ENCODE assay signal across 8 cellular contexts in genomic region chr9:104968025-104968982, GRCh38. TPM values are rescaled to one million over a fixed set of nuclear protein-coding genes. Genes with fewer than 3 reads are reported as not detected.
A peak's percentile ranks its signal among the peaks of the same experiment; 100 is the strongest.
DNase-seq lines count a peak whose midpoint lies in the region; ATAC-seq and TF ChIP-seq lines count a peak whose summit lies in the region.

No MANE protein-coding gene starts in this region.

- CTCF ChIA-PET in PC-9 (lab: Charles Lee): interaction anchor here (0.6 kb wide), 2 partner anchors 105 to 191 kb away, joined by 3 to 5 read pairs; no protein-coding TSS in a partner anchor

- H4K20me1 ChIP-seq in PC-9 (ENCODE audit: insufficient read depth): no peaks in the 10 kb centered on the region

- H3K27me3 ChIP-seq in PC-9 (ENCODE audit: insufficient read depth, low read depth) (no peaks in the 10 kb centered on the region), muscle layer of duodenum (ENCODE audit: low read depth, low read length) (no peaks in the 10 kb centered on the region)

- no peak for TF ChIP-seq CTCF in PC-9 (conservative IDR thresholded peaks at IDR 0.05)

- peak; percentile 66 for DNase-seq in DMS114 treated with DMSO at 0.1 percent for 48 hours (lab: John Stamatoyannopoulos, UW; ENCODE audit: unreplicated experiment)
- peak; percentile 87 for DNase-seq in Jurkat, Clone E6-1 (ENCODE audit: low read depth, low spot score)
- DNase-seq in PC-9: peak; percentile 74 to 91
- peak; percentile 93 to 94 for DNase-seq in activated T-cell treated with anti-CD3 and anti-CD28 coated beads, Interleukin-2, amount 50 U/mL, for 48 hours
- DNase-seq in stimulated activated CD8-positive, alpha-beta memory T cell treated with anti-CD3 and anti-CD28 coated beads, Interleukin-7, amount 100 ng/mL, for 1 hour (ENCODE audit: low read depth in 2 of 2): peak; percentile 61 to 74

- no peaks in the 10 kb centered on the region for H3K9me3 ChIP-seq in PC-9 (ENCODE audit: insufficient read depth, low read depth)
- no peaks in the 10 kb centered on the region for H3K9me3 ChIP-seq in muscle layer of duodenum (ENCODE audit: control insufficient read depth in 1 of 2, low read length in 2 of 2)

- intact Hi-C loops in PC-9 (cut with micrococcal nuclease; ENCODE audit: unreplicated experiment): loop anchor here (1.0 to 10.0 kb wide), 3 partner anchors 23 to 276 kb away; partner anchors contain the start of genes ABCA1 and SLC44A1

- no peaks in the 10 kb centered on the region for H3K79me2 ChIP-seq in PC-9 (ENCODE audit: low read depth)

- peak overlapping the region; percentile 94 for H2AFZ ChIP-seq in PC-9

- H3K4me2 ChIP-seq in PC-9: peak overlapping the region; percentile 85

- H3K36me3 ChIP-seq in PC-9 (ENCODE audit: low read depth) (no peaks in the 10 kb centered on the region), muscle layer of duodenum (ENCODE audit: control insufficient read depth in 1 of 2, insufficient read depth in 2 of 2, low read length in 2 of 2) (peaks cover 0 to 4% of the 10 kb centered on the region in 2 donors)

- POLR2A ChIA-PET in PC-9 (lab: Charles Lee; ENCODE audit: unreplicated experiment): interaction anchor here (0.6 to 0.7 kb wide), 3 partner anchors 38 to 42 kb away, joined by 4 read pairs; no protein-coding TSS in a partner anchor

- H3K9me2 ChIP-seq in PC-9 (ENCODE audit: insufficient read depth): no peaks in the 10 kb centered on the region

- H3K27ac ChIP-seq in PC-9 (peak overlapping the region; percentile 85), muscle layer of duodenum (ENCODE audit: low read length) (peak overlapping the region; percentile 89)

- peaks cover 14% of the 10 kb centered on the region for H3F3A ChIP-seq in PC-9 (ENCODE audit: insufficient read depth, low read depth)

- peak overlapping the region; percentile 82 for H3K4me3 ChIP-seq in Jurkat, Clone E6-1 (ENCODE audit: low read length)
- H3K4me3 ChIP-seq in PC-9: peak overlapping the region; percentile 99
- peak overlapping the region; percentile 84 to 90 for H3K4me3 ChIP-seq in muscle layer of duodenum (ENCODE audit: low read depth in 1 of 2, low read length in 2 of 2)

- ATAC-seq in GM21717 (IDR thresholded peaks at IDR 0.05; ENCODE audit: unreplicated experiment): peak; percentile 98
- ATAC-seq in esophagus mucosa: peak; percentile 93

- BruUV-seq in PC-9 (replicated peaks; lab: Mats Ljungman, UMichigan): no TSS peak

- H3K4me1 ChIP-seq in PC-9 (replicated peaks; ENCODE audit: insufficient read depth) (peaks cover 26% of the 10 kb centered on the region), muscle layer of duodenum (ENCODE audit: control insufficient read depth in 1 of 2, insufficient read depth in 2 of 2, low read length in 2 of 2) (peaks cover 8 to 13% of the 10 kb centered on the region in 2 donors)

RNA-seq across cellular contexts. Expression of gene ABCA1, which starts 40.3 kb away (rescaled TPM):
- polyA plus RNA-seq in Jurkat, Clone E6-1 (2012; ENCODE audit: insufficient read depth, insufficient read length): 0.42 TPM
- total RNA-seq in PC-9 (2021) (22.4 and 38.3 TPM in 2 replicates), esophagus mucosa (23.9 TPM)

Comparison
In these comparisons a context has a peak if more than half of its experiments do, and no peak if none do; other contexts are left out.
1. Peak in every context shown above with its lines: DNase-seq, ATAC-seq, H3K4me3 ChIP-seq and H3K27ac ChIP-seq.